Comparison of ENCODE assay signal across 15 cellular contexts in the genomic region with DNA sequence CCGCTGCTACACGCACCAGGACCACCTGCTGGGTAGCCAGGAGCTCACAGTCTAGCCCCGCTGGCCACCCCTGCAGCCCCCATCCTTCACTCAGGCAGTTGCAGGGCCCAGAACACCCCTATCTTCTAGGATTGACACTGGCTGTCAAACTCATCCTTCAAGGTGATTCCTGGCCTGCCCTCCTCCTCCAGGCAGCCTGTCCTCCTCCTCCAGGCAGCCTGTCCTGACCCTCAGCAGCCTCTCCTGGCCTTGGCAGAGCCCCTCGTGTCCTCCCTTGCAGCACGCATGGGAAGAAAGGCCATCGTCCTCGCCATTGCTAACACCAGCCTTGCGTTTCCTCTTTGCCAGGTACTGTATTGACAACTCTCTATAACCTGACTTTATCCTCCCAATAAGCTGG. TPM values are rescaled to one million over a fixed set of nuclear protein-coding genes. Genes with fewer than 3 reads are reported as not detected.
"Had no signal": no experiment of that assay in that cellular context is flagged by ENCODE, and none has a peak within 500 bp of the region (broad histone marks: within the 10 kb centered on the region; RNA-seq: fewer than 3 reads in every experiment).

No MANE protein-coding gene starts in this region.

- H3K4me3 Mint-ChIP-seq: activated CD4-positive, alpha-beta memory T cell treated with anti-CD3 and anti-CD28 coated beads, Interleukin-2, amount 10 ng/mL, durations not matched to agents 7 days and 5 days; activated naive CD4-positive, alpha-beta T cell treated with anti-CD3 and anti-CD28 coated beads, Interleukin-2, amount 10 ng/mL, durations not matched to agents 7 days and 5 days; activated T-cell treated with anti-CD3 and anti-CD28 coated beads, Interleukin-2, amount 50 U/mL, for 24 hours; nephron progenitor cell had no signal

- H3K27me3 ChIP-seq: ovary had no signal

- H3K4me1 ChIP-seq: adrenal gland had no signal

- H3K27ac ChIP-seq: adrenal gland, cardiac muscle cell, hepatocyte, ovary, WERI-Rb-1 had no signal

- DNase-seq: activated CD4-positive, alpha-beta memory T cell treated with anti-CD3 and anti-CD28 coated beads, Interleukin-2, amount 10 ng/mL, durations not matched to agents 7 days and 5 days; activated naive CD4-positive, alpha-beta T cell treated with anti-CD3 and anti-CD28 coated beads, Interleukin-2, amount 10 ng/mL, durations not matched to agents 7 days and 5 days; activated T-cell treated with anti-CD3 and anti-CD28 coated beads, Interleukin-2, amount 50 U/mL, for 24 hours; adrenal gland; erythroblast; left ventricle myocardium superior; mesenchymal stem cell; nephron progenitor cell; ovary; WERI-Rb-1 had no signal

- H3K4me3 ChIP-seq: adrenal gland, cardiac muscle cell, hepatocyte, ovary, thoracic aorta had no signal

- H3K36me3 ChIP-seq: adrenal gland, cardiac muscle cell, ovary, thoracic aorta, WERI-Rb-1 had no signal

- H3K27ac Mint-ChIP-seq: activated CD4-positive, alpha-beta memory T cell treated with anti-CD3 and anti-CD28 coated beads, Interleukin-2, amount 10 ng/mL, durations not matched to agents 7 days and 5 days; activated naive CD4-positive, alpha-beta T cell treated with anti-CD3 and anti-CD28 coated beads, Interleukin-2, amount 10 ng/mL, durations not matched to agents 7 days and 5 days; activated T-cell treated with anti-CD3 and anti-CD28 coated beads, Interleukin-2, amount 50 U/mL, for 24 hours; nephron progenitor cell had no signal

- H3K9me3 Mint-ChIP-seq: activated CD4-positive, alpha-beta memory T cell treated with anti-CD3 and anti-CD28 coated beads, Interleukin-2, amount 10 ng/mL, durations not matched to agents 7 days and 5 days; activated naive CD4-positive, alpha-beta T cell treated with anti-CD3 and anti-CD28 coated beads, Interleukin-2, amount 10 ng/mL, durations not matched to agents 7 days and 5 days; activated T-cell treated with anti-CD3 and anti-CD28 coated beads, Interleukin-2, amount 50 U/mL, for 24 hours had no signal

- H3K36me3 Mint-ChIP-seq: activated naive CD4-positive, alpha-beta T cell treated with anti-CD3 and anti-CD28 coated beads, Interleukin-2, amount 10 ng/mL, durations not matched to agents 7 days and 5 days had no signal

- H2AFZ ChIP-seq: hepatocyte had no signal

- H3K4me2 ChIP-seq: hepatocyte had no signal

- H3K79me2 ChIP-seq: hepatocyte had no signal

- H3K9me3 ChIP-seq: adrenal gland, thoracic aorta had no signal

RNA-seq across cellular contexts. Expression of a gene that starts 33.8 kb away (rescaled TPM):
- total RNA-seq: dermis microvascular lymphatic vessel endothelial cell, left ventricle myocardium superior, thoracic aorta, urinary bladder had no signal
- polyA plus RNA-seq: cardiac muscle cell had no signal
